Comparison of ENCODE assay signal across 17 cellular contexts in the genomic region with DNA sequence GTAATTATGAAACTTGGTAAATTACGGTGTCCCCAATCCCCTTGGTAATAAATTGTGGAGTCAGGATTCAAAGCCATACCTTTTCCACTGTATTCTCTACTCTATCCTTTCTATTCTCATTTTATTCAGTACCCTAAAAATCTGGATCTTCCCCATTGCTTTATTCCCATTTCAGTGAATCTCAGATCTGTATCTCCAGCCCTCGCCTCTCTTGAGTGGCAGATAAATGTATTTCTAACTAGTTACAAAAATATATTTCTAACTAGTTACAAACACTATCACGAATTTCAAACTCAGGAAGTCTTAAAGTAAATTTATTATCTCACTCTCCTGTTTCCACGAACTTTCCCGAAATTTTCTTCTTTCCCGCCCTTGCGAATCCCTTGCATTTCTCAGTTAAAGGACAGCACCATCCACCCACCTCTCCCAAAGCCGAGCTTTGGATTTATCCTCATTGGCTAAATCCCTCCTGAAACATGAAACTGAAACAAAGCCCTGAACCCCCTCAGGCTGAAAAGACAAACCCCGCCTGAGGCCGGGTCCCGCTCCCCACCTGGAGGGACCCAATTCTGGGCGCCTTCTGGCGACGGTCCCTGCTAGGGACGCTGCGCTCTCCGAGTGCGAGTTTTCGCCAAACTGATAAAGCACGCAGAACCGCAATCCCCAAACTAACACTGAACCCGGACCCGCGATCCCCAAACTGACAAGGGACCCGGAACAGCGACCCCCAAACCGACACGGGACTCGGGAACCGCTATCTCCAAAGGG.
DNase-seq lines count a peak whose midpoint lies in the region; ATAC-seq, FAIRE-seq and TF ChIP-seq lines count a peak whose summit lies in the region.
"Had no signal": no experiment of that assay in that cellular context is flagged by ENCODE, and none has a peak within 500 bp of the region (broad histone marks: within the 10 kb centered on the region; RNA-seq: fewer than 3 reads in every experiment).

No MANE protein-coding gene starts in this region.

- POLR2A ChIA-PET in K562 (lab: Yijun Ruan, JAX) = interaction anchor here (1.7 kb wide), 1 partner anchor 12 kb away, joined by 7 read pairs; no protein-coding TSS in a partner anchor
- POLR2A ChIA-PET in HEK293T (lab: Yijun Ruan, JAX) = no interaction called here

- H3K9me3 Mint-ChIP-seq in H9 = peaks cover 2 to 4% of the 10 kb centered on the region in 2 experiments; a peak in 2 of 5 replicates
- H3K9me3 Mint-ChIP-seq: CD4-positive, alpha-beta memory T cell had no signal

- H3K4ac ChIP-seq in H9 (ENCODE audit: low read depth, low read length) = no peak overlapping the region

- H3K27ac ChIP-seq in H9 (ENCODE audit: insufficient read length, low read depth, low read length) = no peak overlapping the region
- peak overlapping the region; percentile 77; the same call in 1 of the 3 replicates for H3K27ac ChIP-seq in K562 (ENCODE audit: extremely low read depth, low read depth, low read length)
- H3K27ac ChIP-seq in sigmoid colon = no peak overlapping the region
- no peak overlapping the region for H3K27ac ChIP-seq in SJCRH30
- H3K27ac ChIP-seq: dorsolateral prefrontal cortex had no signal

- no TSS peak for BruUV-seq in K562 (replicated peaks; lab: Mats Ljungman, UMichigan)

- TF ChIP-seq POLR2A in K562 (conservative IDR thresholded peaks at IDR 0.05) (no peak), sigmoid colon (IDR thresholded peaks at IDR 0.05) (no peak)

- TF ChIP-seq RAD21 in K562 (CRISPR knock-in tag; conservative IDR thresholded peaks at IDR 0.05 in 1 of 2, IDR thresholded peaks at IDR 0.05 in 1 of 2) = no peak

- H3K27me3 ChIP-seq in H9 (ENCODE audit: insufficient read depth, low read length) (no peaks in the 10 kb centered on the region), K562 (ENCODE audit: control insufficient read depth in 2 of 2, insufficient read depth in 2 of 2, low read length in 2 of 2) (no peaks in the 10 kb centered on the region), sigmoid colon (peaks cover 4 to 30% (median 9%) of the 10 kb centered on the region in 3 donors), SJCRH30 (no peaks in the 10 kb centered on the region)

- no peaks in the 10 kb centered on the region for H3K79me2 ChIP-seq in H9 (ENCODE audit: insufficient read depth, low read length)
- H3K79me2 ChIP-seq in K562 (ENCODE audit: control insufficient read depth, insufficient read depth, low read length) = no peaks in the 10 kb centered on the region

- H4K8ac ChIP-seq in H9 (replicated peaks; ENCODE audit: insufficient read length, low read depth, low read length) = no peak overlapping the region

- H3K4me2 ChIP-seq in H9 (ENCODE audit: insufficient read depth, insufficient read length, low read length) (peak overlapping the region; percentile 55), K562 (ENCODE audit: insufficient read depth, low read length) (peak overlapping the region; percentile 69)

- H3K4me3 ChIP-seq in K562 (peak overlapping the region; percentile 24; the same call in 1 of the 2 replicates), iPS-18c (ENCODE audit: insufficient read depth, low read depth, low read length) (peak overlapping the region; percentile 26; the same call in 1 of the 2 replicates), sigmoid colon (peak overlapping the region in 3 of 4 donors; percentile 14 to 25 (median 22)), SJCRH30 (no peak overlapping the region)

- peaks cover 22% of the 10 kb centered on the region for H3K27me3 Mint-ChIP-seq in H9 (ENCODE audit: low read depth)

- DNase-seq in H9 (peak; percentile 56), K562 (ENCODE audit: extremely low read depth in 1 of 4, low spot score in 3 of 4) (peak in 1 of 4 experiments; percentile 34), sigmoid colon (no peak), SJCRH30 (no peak), HEK293T (ENCODE audit: extremely low spot score) (no peak)
- DNase-seq: activated CD4-positive, alpha-beta T cell treated with anti-CD3 and anti-CD28 coated beads for 1 hour; CD4-positive, alpha-beta memory T cell; dorsolateral prefrontal cortex; kidney; NCI-H1930; RPMI8226; stimulated activated CD4-positive, alpha-beta T cell treated with anti-CD3 and anti-CD28 coated beads, Interleukin-2, amount 100 ng/mL, for 48 hours; T-helper 1 cell had no signal

- H3K4me1 Mint-ChIP-seq in H9 = peaks cover 22 to 25% of the 10 kb centered on the region in 2 experiments
- H3K4me1 Mint-ChIP-seq: CD4-positive, alpha-beta memory T cell had no signal

- TF ChIP-seq EP300 in K562 (IDR thresholded peaks at IDR 0.05; ENCODE audit: low read length) (no peak), sigmoid colon (IDR thresholded peaks at IDR 0.05) (no peak)

- no peak overlapping the region for H2BK15ac ChIP-seq in H9 (ENCODE audit: low read depth, low read length)

- H4K5ac ChIP-seq in H9 (ENCODE audit: insufficient read length, low read depth, low read length) = no peak overlapping the region

- peak overlapping the region; percentile 39 for H3K18ac ChIP-seq in H9 (ENCODE audit: insufficient read length, low read depth, low read length)

- peak overlapping the region; percentile 73 for H3K14ac ChIP-seq in H9 (ENCODE audit: insufficient read depth, low read length)

- H3K4me1 ChIP-seq in H9 (ENCODE audit: insufficient read depth, low read length) (no peaks in the 10 kb centered on the region), K562 (replicated peaks in 1 of 2; ENCODE audit: control insufficient read depth in 2 of 2, insufficient read depth in 2 of 2, low read length in 2 of 2) (peaks cover 7 to 8% of the 10 kb centered on the region in 2 experiments; a peak in 4 of 5 replicates), sigmoid colon (no peaks in the 10 kb centered on the region), SJCRH30 (no peaks in the 10 kb centered on the region)

- H3K9ac ChIP-seq in H9 (ENCODE audit: extremely low read depth, insufficient read length, low read length) = peak overlapping the region; percentile 61
- H3K9ac ChIP-seq in K562 (ENCODE audit: insufficient read depth in 1 of 2, low read depth in 2 of 2, low read length in 2 of 2) = peak overlapping the region; percentile 55 to 87; a peak in 3 of 4 replicates

- H4K91ac ChIP-seq in H9 (ENCODE audit: insufficient read length, low read depth, low read length) = no peak overlapping the region

- peak; percentile 4; the same call in 1 of the 3 replicates for ATAC-seq in K562
- no peak for ATAC-seq in GM18868 (IDR thresholded peaks at IDR 0.05; ENCODE audit: unreplicated experiment)

- no peaks in the 10 kb centered on the region for H3K9me1 ChIP-seq in K562 (ENCODE audit: control insufficient read depth, insufficient read depth, low read length)

- peaks cover 3% of the 10 kb centered on the region for H3K23me2 ChIP-seq in H9 (ENCODE audit: insufficient read length, low read depth, low read length, poor library complexity, severe bottlenecking)

- H4K20me1 ChIP-seq in H9 (ENCODE audit: control insufficient read depth, insufficient read depth, insufficient read length) (no peaks in the 10 kb centered on the region), K562 (replicated peaks; ENCODE audit: control insufficient read depth, insufficient read depth, low read length) (no peaks in the 10 kb centered on the region)

- peak overlapping the region; percentile 58 to 74 for H3K4me3 Mint-ChIP-seq in H9
- H3K4me3 Mint-ChIP-seq: CD4-positive, alpha-beta memory T cell had no signal

- CTCF ChIA-PET in K562 (lab: Yijun Ruan, JAX; ENCODE audit: low intra/inter-chr PET ratio) = no interaction called here
- CTCF ChIA-PET in HEK293T (lab: Yijun Ruan, JAX) = no interaction called here

- no peaks in the 10 kb centered on the region for H3K9me3 ChIP-seq in H9 (ENCODE audit: control insufficient read depth, low read depth, low read length)
- no peaks in the 10 kb centered on the region for H3K9me3 ChIP-seq in K562 (replicated peaks; ENCODE audit: control insufficient read depth, insufficient read depth, low read depth, low read length)
- no peaks in the 10 kb centered on the region for H3K9me3 ChIP-seq in iPS-18c (ENCODE audit: control insufficient read depth, insufficient read depth, low read length)
- H3K9me3 ChIP-seq in sigmoid colon = no peaks in the 10 kb centered on the region
- no peaks in the 10 kb centered on the region for H3K9me3 ChIP-seq in SJCRH30 (replicated peaks)

- in situ Hi-C loops in K562 (cut with MboI) = no loop called here

- no peak overlapping the region for H3K23ac ChIP-seq in H9 (ENCODE audit: insufficient read length, low read depth, low read length)

- no CpG with 5 or more reads among the region's 30 CpGs for WGBS in H9 (ENCODE audit: extremely low coverage, insufficient read length, low lambda C conversion rate)
- 5% methylated on average over 24 of the region's 30 CpGs for WGBS in K562 (ENCODE audit: insufficient coverage, low coverage, missing lambda C conversion rate)
- WGBS in sigmoid colon, 2 donors = 10 to 57% methylated on average over 30 of the region's 30 CpGs

- no peak overlapping the region; a peak in 1 of 7 replicates for H3K27ac Mint-ChIP-seq in H9
- H3K27ac Mint-ChIP-seq: CD4-positive, alpha-beta memory T cell had no signal

- H2AFZ ChIP-seq in H9 (ENCODE audit: low read length) (peak overlapping the region; percentile 44), K562 (ENCODE audit: low read depth, low read length) (peak overlapping the region; percentile 86)

- H3T11ph ChIP-seq in H9 (ENCODE audit: low read length) = no peak overlapping the region

- no peak overlapping the region for H3K56ac ChIP-seq in H9 (ENCODE audit: insufficient read length, low read depth, low read length)

- no peak overlapping the region for H2BK20ac ChIP-seq in H9 (ENCODE audit: low read depth, low read length, poor library complexity, severe bottlenecking)

- intact Hi-C loops in K562 (cut with micrococcal nuclease) = no loop called here
- intact Hi-C loops in sigmoid colon (cut with DNase I) = no loop called here

- no peak overlapping the region for H2BK12ac ChIP-seq in H9 (ENCODE audit: insufficient read length, low read depth, low read length)

- FAIRE-seq in K562 (lab: Jason Lieb, UNC) = no peak
- FAIRE-seq: G401.6, GM18507, kidney had no signal

- no peak overlapping the region for H2BK120ac ChIP-seq in H9 (ENCODE audit: low read depth, low read length, poor library complexity, severe bottlenecking)

- no peaks in the 10 kb centered on the region; a peak in 1 of 7 replicates for H3K36me3 Mint-ChIP-seq in H9 (ENCODE audit: insufficient read depth in 1 of 3, low read depth in 3 of 3)
- H3K36me3 Mint-ChIP-seq: CD4-positive, alpha-beta memory T cell had no signal

- H3K36me3 ChIP-seq in K562 (ENCODE audit: control insufficient read depth, insufficient read depth, low read length) = no peaks in the 10 kb centered on the region
- no peaks in the 10 kb centered on the region for H3K36me3 ChIP-seq in sigmoid colon
- no peaks in the 10 kb centered on the region for H3K36me3 ChIP-seq in SJCRH30

- TF ChIP-seq CTCF in H9 (conservative IDR thresholded peaks at IDR 0.05) (no peak), K562 (IDR thresholded peaks at IDR 0.05 in 2 of 3, conservative IDR thresholded peaks at IDR 0.05 in 1 of 3; ENCODE audit: insufficient read depth in 2 of 3, low read depth in 1 of 3, low read length in 3 of 3) (no peak), sigmoid colon (IDR thresholded peaks at IDR 0.05) (no peak)

- H3K79me1 ChIP-seq in H9 (ENCODE audit: insufficient read depth, low read depth, low read length, poor library complexity, severe bottlenecking) = no peaks in the 10 kb centered on the region

- no peak overlapping the region for H2AK5ac ChIP-seq in H9 (ENCODE audit: insufficient read length, low read length)

- H2BK5ac ChIP-seq in H9 (ENCODE audit: insufficient read length, low read length) = no peak overlapping the region
